ENCODE assay signal across 8 cellular contexts in the genomic region with DNA sequence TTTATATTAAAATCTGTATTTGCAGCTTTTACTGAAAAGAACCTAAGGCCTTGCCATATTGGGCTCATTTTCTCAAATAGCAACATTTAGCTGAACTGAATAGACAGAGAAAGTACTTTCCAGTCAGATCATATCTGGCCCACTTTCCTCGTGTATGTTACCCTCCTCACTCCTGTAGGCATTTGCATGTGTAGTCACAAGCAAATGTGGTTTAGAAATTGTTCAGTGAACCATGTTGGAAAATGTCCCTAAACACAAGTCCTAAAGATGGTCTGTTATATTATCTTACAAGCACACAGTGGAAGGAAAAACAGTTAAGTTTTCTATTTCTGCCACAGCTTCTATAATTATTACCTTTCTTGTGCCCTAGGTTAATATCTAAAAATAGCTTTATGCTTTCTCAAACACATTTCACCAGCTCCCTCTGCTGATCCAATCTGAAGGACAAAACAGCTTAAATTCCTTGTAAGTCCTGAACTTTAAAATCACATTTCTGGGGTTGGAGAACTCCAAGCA. TPM values are rescaled to one million over a fixed set of nuclear protein-coding genes. Genes with fewer than 3 reads are reported as not detected.
DNase-seq lines count a peak whose midpoint lies in the region; ATAC-seq and TF ChIP-seq lines count a peak whose summit lies in the region.

No MANE protein-coding gene starts in this region.

- H3K27me3 ChIP-seq in mammary epithelial cell (ENCODE audit: insufficient read depth, low read length): no peaks in the 10 kb centered on the region

- DNase-seq in activated T-cell treated with anti-CD3 and anti-CD28 coated beads, Interleukin-2, amount 50 U/mL, for 24 hours: no peak
- no peak for DNase-seq in activated T-cell treated with anti-CD3 and anti-CD28 coated beads, Interleukin-2, amount 50 U/mL, for 1 hour
- no peak for DNase-seq in mammary epithelial cell
- no peak for DNase-seq in stimulated activated naive B cell treated with anti-CD40 and anti-IgM and Interleukin-4, amounts not matched to agents 10 μg/mL and 1 μg/mL and 100 μg/mL, for 72 hours
- no peak for DNase-seq in NCI-H1048 (lab: John Stamatoyannopoulos, UW)
- no peak for DNase-seq in D341Med (ENCODE audit: low spot score)
- no peak for DNase-seq in anterior cingulate cortex (lab: John Stamatoyannopoulos, UW)

- H3K79me2 ChIP-seq in mammary epithelial cell (ENCODE audit: insufficient read depth, low read length): no peaks in the 10 kb centered on the region

- peak overlapping the region; percentile 81 for H3K27ac Mint-ChIP-seq in activated T-cell treated with anti-CD3 and anti-CD28 coated beads, Interleukin-2, amount 50 U/mL, for 24 hours
- peak overlapping the region; percentile 90 for H3K27ac Mint-ChIP-seq in stimulated activated naive B cell treated with anti-CD40 and anti-IgM and Interleukin-4, amounts not matched to agents 10 μg/mL and 1 μg/mL and 100 μg/mL, for 72 hours

- WGBS in mammary epithelial cell (ENCODE audit: low coverage, missing lambda C conversion rate): 0% methylated on average over 1 of the region's 1 CpG

- intact Hi-C loops in mammary epithelial cell (cut with micrococcal nuclease): loop anchor here (1.0 to 10.0 kb wide), 5 partner anchors 68 to 232 kb away; no protein-coding TSS in a partner anchor

- H3K27ac ChIP-seq in mammary epithelial cell (ENCODE audit: insufficient read depth, low read depth, low read length): no peak overlapping the region

- H3K9me3 Mint-ChIP-seq in activated T-cell treated with anti-CD3 and anti-CD28 coated beads, Interleukin-2, amount 50 U/mL, for 24 hours: no peaks in the 10 kb centered on the region
- H3K9me3 Mint-ChIP-seq in stimulated activated naive B cell treated with anti-CD40 and anti-IgM and Interleukin-4, amounts not matched to agents 10 μg/mL and 1 μg/mL and 100 μg/mL, for 72 hours: no peaks in the 10 kb centered on the region

- H3K4me1 Mint-ChIP-seq in activated T-cell treated with anti-CD3 and anti-CD28 coated beads, Interleukin-2, amount 50 U/mL, for 24 hours (ENCODE audit: low read depth): peaks cover 23% of the 10 kb centered on the region
- H3K4me1 Mint-ChIP-seq in stimulated activated naive B cell treated with anti-CD40 and anti-IgM and Interleukin-4, amounts not matched to agents 10 μg/mL and 1 μg/mL and 100 μg/mL, for 72 hours: peaks cover 7 to 17% of the 10 kb centered on the region in 2 donors

- H3K4me3 ChIP-seq in mammary epithelial cell (replicated peaks in 1 of 3; ENCODE audit: insufficient read depth in 1 of 3, low read depth in 2 of 3, low read length in 3 of 3): no peak overlapping the region

- in situ Hi-C loops in mammary epithelial cell (cut with MboI; ENCODE audit: low sequenced_read_pairs in 2 of 2): no loop called here

- no peak for TF ChIP-seq CTCF in mammary epithelial cell (conservative IDR thresholded peaks at IDR 0.05 in 1 of 2, IDR thresholded peaks at IDR 0.05 in 1 of 2; ENCODE audit: extremely low read depth in 1 of 2, insufficient read depth in 1 of 2, low read depth in 1 of 2, low read length in 2 of 2)

- H3K27me3 Mint-ChIP-seq in activated T-cell treated with anti-CD3 and anti-CD28 coated beads, Interleukin-2, amount 50 U/mL, for 24 hours: no peaks in the 10 kb centered on the region
- H3K27me3 Mint-ChIP-seq in stimulated activated naive B cell treated with anti-CD40 and anti-IgM and Interleukin-4, amounts not matched to agents 10 μg/mL and 1 μg/mL and 100 μg/mL, for 72 hours: no peaks in the 10 kb centered on the region

- H3K9me3 ChIP-seq in mammary epithelial cell (replicated peaks; ENCODE audit: insufficient read depth, low read length): no peaks in the 10 kb centered on the region

- peak; percentile 59 for ATAC-seq in HG03064 (IDR thresholded peaks at IDR 0.05; ENCODE audit: low read depth, unreplicated experiment)
- peak; percentile 78 to 79 for ATAC-seq in stimulated activated naive B cell treated with anti-CD40 and anti-IgM and Interleukin-4, amounts not matched to agents 10 μg/mL and 1 μg/mL and 100 μg/mL, for 72 hours (replicated peaks)

- CTCF ChIA-PET in mammary epithelial cell (lab: Charles Lee; ENCODE audit: low non-redundant PET): interaction anchor here (0.6 to 1.4 kb wide), 13 partner anchors 36 to 403 kb away, joined by 3 to 31 read pairs (median 4); no protein-coding TSS in a partner anchor

- dilution Hi-C loops in mammary epithelial cell (cut with HindIII; ENCODE audit: low sequenced_read_pairs): no loop called here

- no peaks in the 10 kb centered on the region for H4K20me1 ChIP-seq in mammary epithelial cell (ENCODE audit: insufficient read depth, low read length)

- H3K4me2 ChIP-seq in mammary epithelial cell (ENCODE audit: insufficient read depth, low read depth, low read length): no peak overlapping the region

- H3K4me3 Mint-ChIP-seq in activated T-cell treated with anti-CD3 and anti-CD28 coated beads, Interleukin-2, amount 50 U/mL, for 24 hours: no peak overlapping the region
- peak overlapping the region; percentile 80 to 83 for H3K4me3 Mint-ChIP-seq in stimulated activated naive B cell treated with anti-CD40 and anti-IgM and Interleukin-4, amounts not matched to agents 10 μg/mL and 1 μg/mL and 100 μg/mL, for 72 hours

- H3K4me1 ChIP-seq in mammary epithelial cell (ENCODE audit: insufficient read depth, low read length): peaks cover 3% of the 10 kb centered on the region

- H3K9ac ChIP-seq in mammary epithelial cell (ENCODE audit: insufficient read depth, low read length): no peak overlapping the region

- no peaks in the 10 kb centered on the region for H3K36me3 ChIP-seq in mammary epithelial cell (ENCODE audit: insufficient read depth, low read length)

- peak overlapping the region; percentile 37 for H2AFZ ChIP-seq in mammary epithelial cell (ENCODE audit: low read depth, low read length)

- H3K36me3 Mint-ChIP-seq in activated T-cell treated with anti-CD3 and anti-CD28 coated beads, Interleukin-2, amount 50 U/mL, for 24 hours (ENCODE audit: low read depth): peaks cover 7% of the 10 kb centered on the region
- H3K36me3 Mint-ChIP-seq in stimulated activated naive B cell treated with anti-CD40 and anti-IgM and Interleukin-4, amounts not matched to agents 10 μg/mL and 1 μg/mL and 100 μg/mL, for 72 hours: peaks cover 5 to 6% of the 10 kb centered on the region in 2 donors

- no TSS peak for BruUV-seq in mammary epithelial cell (replicated peaks; lab: Mats Ljungman, UMichigan)

RNA-seq across cellular contexts. Expression of gene FMO4, which starts 0.6 kb away (rescaled TPM):
- total RNA-seq in mammary epithelial cell: 1 to 10 TPM; 1.8 to 7.0 TPM
- 1.8 TPM for polyA plus RNA-seq in mammary epithelial cell
- 2.7 TPM for polyA minus RNA-seq in mammary epithelial cell
